12 cellular contexts compared by ENCODE assay signal in genomic region chr16:70683146-70683944, GRCh38. TPM values are rescaled to one million over a fixed set of nuclear protein-coding genes. Genes with fewer than 3 reads are reported as not detected.
DNase-seq lines count a peak whose midpoint lies in the region; ATAC-seq and TF ChIP-seq lines count a peak whose summit lies in the region.
"Had no signal": no experiment of that assay in that cellular context is flagged by ENCODE, and none has a peak within 500 bp of the region (broad histone marks: within the 10 kb centered on the region; RNA-seq: fewer than 3 reads in every experiment).

No MANE protein-coding gene starts in this region.

- ATAC-seq in right cardiac atrium (no peak), HG02840 (IDR thresholded peaks at IDR 0.05; ENCODE audit: low FRiP score, unreplicated experiment) (no peak)
- ATAC-seq: left colon; stimulated activated effector memory CD8-positive, alpha-beta T cell treated with anti-CD3 and anti-CD28 coated beads, Interleukin-12 subunit alpha, Interleukin-12 subunit beta, amount 100 ng/mL, for 72 hours had no signal

- peaks cover 19% of the 10 kb centered on the region for H3K4me1 ChIP-seq in right cardiac atrium (ENCODE audit: control insufficient read depth, insufficient read depth, low read length)

- DNase-seq in AG04449 (ENCODE audit: low read depth, low spot score) (no peak), right cardiac atrium (peak; percentile 13 to 46 (median 44)), retinal pigment epithelial cell (ENCODE audit: low read depth) (no peak), DMS 273 (lab: John Stamatoyannopoulos, UW; ENCODE audit: unreplicated experiment) (no peak), posterior vena cava (ENCODE audit: low spot score) (no peak)
- no peak for DNase-seq in effector CD4-positive, alpha-beta T cell
- DNase-seq: left colon, NCI-H524, T-helper 1 cell had no signal

- H3K27ac ChIP-seq in angular gyrus (ENCODE audit: low read depth, low read length): peak overlapping the region; percentile 96
- H3K27ac ChIP-seq in right cardiac atrium (ENCODE audit: low read length): no peak overlapping the region

- no peaks in the 10 kb centered on the region for H3K27me3 ChIP-seq in right cardiac atrium (ENCODE audit: control insufficient read depth, insufficient read depth)

- no peak for TF ChIP-seq CTCF in AG04449 (IDR thresholded peaks at IDR 0.05; ENCODE audit: insufficient read depth, low read length, missing control alignments)
- no peak for TF ChIP-seq CTCF in retinal pigment epithelial cell (conservative IDR thresholded peaks at IDR 0.05; ENCODE audit: low read depth, low read length)

- CTCF ChIA-PET in AG04449 (lab: Yijun Ruan, JAX): interaction anchor here (0.7 to 14.6 kb wide), 4 partner anchors 53 to 88 kb away, joined by 3 to 320 read pairs (median 4); no protein-coding TSS in a partner anchor

- intact Hi-C loops in right cardiac atrium (cut with DNase I) (loop anchor here in 3 of 4 donors (5.0 to 10.0 kb wide), 4 partner anchors 51 to 91 kb away; no protein-coding TSS in a partner anchor), posterior vena cava (cut with DNase I) (loop anchor here (5.0 kb wide), 4 partner anchors 54 to 89 kb away; no protein-coding TSS in a partner anchor)

- 85% methylated on average over 13 of the region's 13 CpGs for WGBS in right cardiac atrium

- H3K4me3 ChIP-seq in AG04449 (ENCODE audit: low read depth, low read length): peak overlapping the region; percentile 86
- H3K4me3 ChIP-seq in right cardiac atrium (ENCODE audit: low read length): no peak overlapping the region
- H3K4me3 ChIP-seq in retinal pigment epithelial cell (ENCODE audit: low read length): peak overlapping the region; percentile 86

- POLR2A ChIA-PET in AG04449 (lab: Yijun Ruan, JAX): no interaction called here

- H3K9me3 ChIP-seq in right cardiac atrium (ENCODE audit: control insufficient read depth, low read length): no peaks in the 10 kb centered on the region

RNA-seq across cellular contexts. Expression of gene MTSS2, which starts 2.5 kb away (rescaled TPM):
- total RNA-seq in right cardiac atrium (10 to 100 TPM; 60.4 to 71.2 (median 67.7) TPM), posterior vena cava (100 to 1,000 TPM; 116 to 145 TPM)
- 47.5 TPM for polyA plus RNA-seq in right cardiac atrium

RNA-seq across cellular contexts. Expression of gene IL34, which starts 37.0 kb away (rescaled TPM):
- total RNA-seq in right cardiac atrium (1 to 10 TPM in 2 of 4 donors, under 1 TPM in 2; 0.74 to 2.1 (median 1.5) TPM), posterior vena cava (1 to 10 TPM; 4.0 to 4.3 TPM)
- polyA plus RNA-seq in right cardiac atrium: 1.9 TPM

Comparison
In these comparisons a context has a peak if more than half of its experiments do, and no peak if none do; other contexts are left out.
1. DNase-seq: peak in right cardiac atrium (3 of 3); none in AG04449 (single experiment), retinal pigment epithelial cell (single experiment), DMS 273 (single experiment), posterior vena cava (single experiment) and effector CD4-positive, alpha-beta T cell (single experiment).